Comparison of ENCODE assay signal across 1 cellular context in the genomic region with DNA sequence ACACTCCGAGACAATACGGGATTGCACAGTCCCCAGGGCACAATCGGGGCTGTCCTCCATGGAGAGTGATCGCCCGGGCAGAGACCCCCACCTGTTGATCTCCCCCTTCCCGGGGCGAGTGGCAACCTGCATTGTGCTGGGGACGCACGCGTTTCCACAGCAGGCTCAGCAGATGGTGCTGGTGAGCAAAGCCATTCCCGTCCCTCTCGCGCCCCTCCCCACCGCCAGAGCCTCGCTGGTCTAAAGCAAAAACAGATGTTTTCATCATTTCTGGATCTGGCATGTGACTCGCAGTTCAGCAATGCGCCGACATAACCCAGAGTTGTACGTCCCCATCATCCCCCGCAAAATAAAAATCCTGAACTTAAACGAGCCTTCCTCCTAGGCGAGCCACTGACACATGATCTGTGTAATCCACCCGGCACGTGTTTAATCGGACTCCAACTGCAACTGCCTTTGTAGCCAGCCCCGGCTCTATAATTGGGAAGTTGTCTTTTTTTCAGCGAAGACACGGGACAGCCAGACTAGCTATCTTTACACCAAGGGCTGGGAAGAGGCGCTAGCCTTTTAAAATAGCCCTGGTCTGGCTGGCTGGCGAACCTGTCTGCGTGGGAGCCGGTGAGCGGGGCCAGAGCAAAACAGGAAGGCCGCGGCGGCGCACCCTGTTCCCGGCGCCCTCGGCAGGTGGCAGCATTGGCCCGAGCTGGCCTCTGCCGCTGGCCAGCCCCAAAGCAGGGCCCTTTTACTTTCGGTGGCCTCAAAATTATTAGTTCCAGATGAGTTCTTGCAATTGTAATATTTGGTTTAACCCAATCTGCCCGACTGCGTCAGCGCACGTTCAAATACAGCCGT.
A peak's percentile ranks its signal among the peaks of the same experiment; 100 is the strongest.
TF ChIP-seq lines count a peak whose summit lies in the region.

No MANE protein-coding gene starts in this region.

TF ChIP-seq in HepG2, 621 proteins besides CTCF, POLR2A, EP300 and RAD21 (continued from another document and continues in another):
- TF ChIP-seq ZNF883 (CRISPR knock-in tag; IDR thresholded peaks at IDR 0.05; ENCODE audit: not compliant biosample characterization), result peak; percentile 45
- TF ChIP-seq ZFX (CRISPR knock-in tag; IDR thresholded peaks at IDR 0.05; ENCODE audit: low read depth), result peak; percentile 62
- TF ChIP-seq AHR (CRISPR knock-in tag; IDR thresholded peaks at IDR 0.05), result no peak
- no peak for TF ChIP-seq ZNF556 (CRISPR knock-in tag; IDR thresholded peaks at IDR 0.05; ENCODE audit: borderline replicate concordance)
- no peak for TF ChIP-seq ELF3 (CRISPR knock-in tag; IDR thresholded peaks at IDR 0.05)
- TF ChIP-seq SETDB1 (CRISPR knock-in tag; IDR thresholded peaks at IDR 0.05; ENCODE audit: borderline replicate concordance), result no peak
- TF ChIP-seq SRSF9 (IDR thresholded peaks at IDR 0.05; ENCODE audit: borderline replicate concordance, insufficient read depth, low read depth, low read length, poor library complexity, severe bottlenecking), result no peak
- TF ChIP-seq ZBTB42 (CRISPR knock-in tag; IDR thresholded peaks at IDR 0.05), result no peak
- TF ChIP-seq PHB2 (IDR thresholded peaks at IDR 0.05; ENCODE audit: partially characterized antibody), result no peak
- TF ChIP-seq ZNF256 (CRISPR knock-in tag; conservative IDR thresholded peaks at IDR 0.05), result no peak
- no peak for TF ChIP-seq ZNF775 (CRISPR knock-in tag; IDR thresholded peaks at IDR 0.05; ENCODE audit: borderline replicate concordance)
- TF ChIP-seq ZNF639 (CRISPR knock-in tag; conservative IDR thresholded peaks at IDR 0.05), result no peak
- no peak for TF ChIP-seq MTF1 (CRISPR knock-in tag; IDR thresholded peaks at IDR 0.05)
- TF ChIP-seq FOSL2 (CRISPR knock-in tag; IDR thresholded peaks at IDR 0.05), result peak; percentile 18
- no peak for TF ChIP-seq IKZF1 (IDR thresholded peaks at IDR 0.05)
- TF ChIP-seq ZNF614 (CRISPR knock-in tag; IDR thresholded peaks at IDR 0.05; ENCODE audit: borderline replicate concordance), result no peak
- 0 out of 2 replicates have a peak, but pooled peaks have one; percentile 27 for TF ChIP-seq ZNF124 (CRISPR knock-in tag; IDR thresholded peaks at IDR 0.05)
- TF ChIP-seq TGIF2 (CRISPR knock-in tag; IDR thresholded peaks at IDR 0.05), result peak; percentile 77; the same call in 1 of the 2 replicates
- TF ChIP-seq KMT2A (CRISPR knock-in tag; IDR thresholded peaks at IDR 0.05), result no peak
- no peak for TF ChIP-seq ARNT (IDR thresholded peaks at IDR 0.05)
- TF ChIP-seq NFE2L1 (CRISPR knock-in tag; IDR thresholded peaks at IDR 0.05; ENCODE audit: borderline replicate concordance), result no peak
- no peak for TF ChIP-seq ZNF138 (CRISPR knock-in tag; IDR thresholded peaks at IDR 0.05; ENCODE audit: low read depth)
- no peak; the same call in 1 of the 2 replicates for TF ChIP-seq TFDP2 (CRISPR knock-in tag; IDR thresholded peaks at IDR 0.05)
- 0 out of 2 replicates have a peak, but pooled peaks have one; percentile 57 for TF ChIP-seq ZNF564 (CRISPR knock-in tag; IDR thresholded peaks at IDR 0.05)
- TF ChIP-seq ZNF761 (CRISPR knock-in tag; conservative IDR thresholded peaks at IDR 0.05), result no peak
- TF ChIP-seq, protein P1, sequence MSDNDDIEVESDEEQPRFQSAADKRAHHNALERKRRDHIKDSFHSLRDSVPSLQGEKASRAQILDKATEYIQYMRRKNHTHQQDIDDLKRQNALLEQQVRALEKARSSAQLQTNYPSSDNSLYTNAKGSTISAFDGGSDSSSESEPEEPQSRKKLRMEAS (IDR thresholded peaks at IDR 0.05), result peak; percentile 71; the same call in 1 of the 2 replicates
- no peak for TF ChIP-seq KMT2B (CRISPR knock-in tag; IDR thresholded peaks at IDR 0.05)
- no peak for TF ChIP-seq FOXK2 (IDR thresholded peaks at IDR 0.05)
- TF ChIP-seq CBX1 (IDR thresholded peaks at IDR 0.05; ENCODE audit: low read depth), result no peak
- peak; percentile 50; the same call in 1 of the 2 replicates for TF ChIP-seq YEATS4 (CRISPR knock-in tag; IDR thresholded peaks at IDR 0.05; ENCODE audit: borderline replicate concordance)
- TF ChIP-seq, protein P2, sequence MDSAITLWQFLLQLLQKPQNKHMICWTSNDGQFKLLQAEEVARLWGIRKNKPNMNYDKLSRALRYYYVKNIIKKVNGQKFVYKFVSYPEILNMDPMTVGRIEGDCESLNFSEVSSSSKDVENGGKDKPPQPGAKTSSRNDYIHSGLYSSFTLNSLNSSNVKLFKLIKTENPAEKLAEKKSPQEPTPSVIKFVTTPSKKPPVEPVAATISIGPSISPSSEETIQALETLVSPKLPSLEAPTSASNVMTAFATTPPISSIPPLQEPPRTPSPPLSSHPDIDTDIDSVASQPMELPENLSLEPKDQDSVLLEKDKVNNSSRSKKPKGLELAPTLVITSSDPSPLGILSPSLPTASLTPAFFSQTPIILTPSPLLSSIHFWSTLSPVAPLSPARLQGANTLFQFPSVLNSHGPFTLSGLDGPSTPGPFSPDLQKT (CRISPR knock-in tag; IDR thresholded peaks at IDR 0.05; ENCODE audit: borderline replicate concordance), result no peak
- no peak for TF ChIP-seq ZSCAN20 (CRISPR knock-in tag; IDR thresholded peaks at IDR 0.05; ENCODE audit: borderline replicate concordance)
- TF ChIP-seq BCL3 (CRISPR knock-in tag; IDR thresholded peaks at IDR 0.05), result no peak
- TF ChIP-seq ZBTB2 (CRISPR knock-in tag; IDR thresholded peaks at IDR 0.05; ENCODE audit: low read depth), result no peak
- TF ChIP-seq JUN (CRISPR knock-in tag; IDR thresholded peaks at IDR 0.05), result no peak
- no peak for TF ChIP-seq FIP1L1 (IDR thresholded peaks at IDR 0.05; ENCODE audit: borderline replicate concordance, insufficient read depth, low read depth, low read length)
- no peak for TF ChIP-seq RELA (CRISPR knock-in tag; IDR thresholded peaks at IDR 0.05)
- no peak for TF ChIP-seq ZNF430 (CRISPR knock-in tag; IDR thresholded peaks at IDR 0.05)
- peak; percentile 75; the same call in 1 of the 2 replicates for TF ChIP-seq ZNF280D (CRISPR knock-in tag; IDR thresholded peaks at IDR 0.05)
- TF ChIP-seq, protein P3, sequence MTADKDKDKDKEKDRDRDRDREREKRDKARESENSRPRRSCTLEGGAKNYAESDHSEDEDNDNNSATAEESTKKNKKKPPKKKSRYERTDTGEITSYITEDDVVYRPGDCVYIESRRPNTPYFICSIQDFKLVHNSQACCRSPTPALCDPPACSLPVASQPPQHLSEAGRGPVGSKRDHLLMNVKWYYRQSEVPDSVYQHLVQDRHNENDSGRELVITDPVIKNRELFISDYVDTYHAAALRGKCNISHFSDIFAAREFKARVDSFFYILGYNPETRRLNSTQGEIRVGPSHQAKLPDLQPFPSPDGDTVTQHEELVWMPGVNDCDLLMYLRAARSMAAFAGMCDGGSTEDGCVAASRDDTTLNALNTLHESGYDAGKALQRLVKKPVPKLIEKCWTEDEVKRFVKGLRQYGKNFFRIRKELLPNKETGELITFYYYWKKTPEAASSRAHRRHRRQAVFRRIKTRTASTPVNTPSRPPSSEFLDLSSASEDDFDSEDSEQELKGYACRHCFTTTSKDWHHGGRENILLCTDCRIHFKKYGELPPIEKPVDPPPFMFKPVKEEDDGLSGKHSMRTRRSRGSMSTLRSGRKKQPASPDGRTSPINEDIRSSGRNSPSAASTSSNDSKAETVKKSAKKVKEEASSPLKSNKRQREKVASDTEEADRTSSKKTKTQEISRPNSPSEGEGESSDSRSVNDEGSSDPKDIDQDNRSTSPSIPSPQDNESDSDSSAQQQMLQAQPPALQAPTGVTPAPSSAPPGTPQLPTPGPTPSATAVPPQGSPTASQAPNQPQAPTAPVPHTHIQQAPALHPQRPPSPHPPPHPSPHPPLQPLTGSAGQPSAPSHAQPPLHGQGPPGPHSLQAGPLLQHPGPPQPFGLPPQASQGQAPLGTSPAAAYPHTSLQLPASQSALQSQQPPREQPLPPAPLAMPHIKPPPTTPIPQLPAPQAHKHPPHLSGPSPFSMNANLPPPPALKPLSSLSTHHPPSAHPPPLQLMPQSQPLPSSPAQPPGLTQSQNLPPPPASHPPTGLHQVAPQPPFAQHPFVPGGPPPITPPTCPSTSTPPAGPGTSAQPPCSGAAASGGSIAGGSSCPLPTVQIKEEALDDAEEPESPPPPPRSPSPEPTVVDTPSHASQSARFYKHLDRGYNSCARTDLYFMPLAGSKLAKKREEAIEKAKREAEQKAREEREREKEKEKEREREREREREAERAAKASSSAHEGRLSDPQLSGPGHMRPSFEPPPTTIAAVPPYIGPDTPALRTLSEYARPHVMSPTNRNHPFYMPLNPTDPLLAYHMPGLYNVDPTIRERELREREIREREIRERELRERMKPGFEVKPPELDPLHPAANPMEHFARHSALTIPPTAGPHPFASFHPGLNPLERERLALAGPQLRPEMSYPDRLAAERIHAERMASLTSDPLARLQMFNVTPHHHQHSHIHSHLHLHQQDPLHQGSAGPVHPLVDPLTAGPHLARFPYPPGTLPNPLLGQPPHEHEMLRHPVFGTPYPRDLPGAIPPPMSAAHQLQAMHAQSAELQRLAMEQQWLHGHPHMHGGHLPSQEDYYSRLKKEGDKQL (CRISPR knock-in tag; IDR thresholded peaks at IDR 0.05; ENCODE audit: low read depth), result no peak
- TF ChIP-seq PAX8 (CRISPR knock-in tag; IDR thresholded peaks at IDR 0.05; ENCODE audit: borderline replicate concordance), result peak; percentile 73; the same call in 1 of the 2 replicates
- TF ChIP-seq RXRA (CRISPR knock-in tag; IDR thresholded peaks at IDR 0.05), result no peak; the same call in 1 of the 2 replicates
- no peak for TF ChIP-seq CHD2 (IDR thresholded peaks at IDR 0.05; ENCODE audit: low read depth, low read length)
- no peak for TF ChIP-seq ATF1 (CRISPR knock-in tag; IDR thresholded peaks at IDR 0.05)
- TF ChIP-seq ZNF468 (CRISPR knock-in tag; IDR thresholded peaks at IDR 0.05), result no peak
- no peak for TF ChIP-seq ZNF670 (CRISPR knock-in tag; IDR thresholded peaks at IDR 0.05; ENCODE audit: borderline replicate concordance)
- TF ChIP-seq ZNF766 (CRISPR knock-in tag; IDR thresholded peaks at IDR 0.05; ENCODE audit: borderline replicate concordance), result no peak
